ENCODE assay signal across 24 cellular contexts in genomic region chr6:33581186-33581585, GRCh38.
"Had no signal": no experiment of that assay in that cellular context is flagged by ENCODE, and none has a peak within 500 bp of the region (broad histone marks: within the 10 kb centered on the region; RNA-seq: fewer than 3 reads in every experiment).

No MANE protein-coding gene starts in this region.

- H3K36me3 ChIP-seq: pancreas, uterus had no signal

- H3K27me3 ChIP-seq: left lung, pancreas, sigmoid colon, tibial nerve, uterus had no signal

- DNase-seq: hypothalamus; immature natural killer cell; left colon; left lung; naive thymus-derived CD8-positive, alpha-beta T cell; nucleus accumbens; pancreas; retina; sigmoid colon; small intestine; stimulated activated CD4-positive, alpha-beta T cell treated with anti-CD3 and anti-CD28 coated beads, Interleukin-1b, Interleukin-23, amount 100 ng/mL, for 48 hours; stimulated activated CD4-positive, alpha-beta T cell treated with anti-CD3 and anti-CD28 coated beads, Interleukin-2, amount 100 ng/mL, for 48 hours; stimulated activated CD4-positive, alpha-beta T cell treated with anti-CD3 and anti-CD28 coated beads, Interleukin-4, amount 100 ng/mL, for 4 hours; stimulated activated CD8-positive, alpha-beta memory T cell treated with anti-CD3 and anti-CD28 coated beads, Interleukin-4, amount 100 ng/mL, for 48 hours; stimulated activated naive CD4-positive, alpha-beta T cell treated with Interleukin-2 at 50 U/mL for 16 hours; stimulated activated naive CD8-positive, alpha-beta T cell treated with anti-CD3 and anti-CD28 coated beads, Interleukin-15, amount 100 ng/mL, for 72 hours; substantia nigra; uterus had no signal

- H3K9me3 ChIP-seq: left lung, pancreas, sigmoid colon, tibial nerve, uterus had no signal

- H3K27ac Mint-ChIP-seq: stimulated activated naive CD8-positive, alpha-beta T cell treated with anti-CD3 and anti-CD28 coated beads, Interleukin-15, amount 100 ng/mL, for 72 hours had no signal

- H3K36me3 Mint-ChIP-seq: type B pancreatic cell had no signal

- H3K9me3 Mint-ChIP-seq: immature natural killer cell; naive thymus-derived CD8-positive, alpha-beta T cell; nephron; neural crest cell; stimulated activated memory B cell treated with anti-CD40 and anti-IgM and Interleukin-4, amounts not matched to agents 10 μg/mL and 1 μg/mL and 100 μg/mL, for 72 hours; stimulated activated naive CD8-positive, alpha-beta T cell treated with anti-CD3 and anti-CD28 coated beads, Interleukin-15, amount 100 ng/mL, for 72 hours; type B pancreatic cell had no signal

- H3K27me3 Mint-ChIP-seq: naive thymus-derived CD8-positive, alpha-beta T cell; stimulated activated memory B cell treated with anti-CD40 and anti-IgM and Interleukin-4, amounts not matched to agents 10 μg/mL and 1 μg/mL and 100 μg/mL, for 72 hours; stimulated activated naive CD8-positive, alpha-beta T cell treated with anti-CD3 and anti-CD28 coated beads, Interleukin-15, amount 100 ng/mL, for 72 hours; type B pancreatic cell had no signal

- H3K4me3 Mint-ChIP-seq: stimulated activated memory B cell treated with anti-CD40 and anti-IgM and Interleukin-4, amounts not matched to agents 10 μg/mL and 1 μg/mL and 100 μg/mL, for 72 hours had no signal

- H3K4me3 ChIP-seq: left lung, lung, pancreas, tibial nerve, uterus had no signal
